19 cellular contexts compared by ENCODE assay signal in the genomic region with DNA sequence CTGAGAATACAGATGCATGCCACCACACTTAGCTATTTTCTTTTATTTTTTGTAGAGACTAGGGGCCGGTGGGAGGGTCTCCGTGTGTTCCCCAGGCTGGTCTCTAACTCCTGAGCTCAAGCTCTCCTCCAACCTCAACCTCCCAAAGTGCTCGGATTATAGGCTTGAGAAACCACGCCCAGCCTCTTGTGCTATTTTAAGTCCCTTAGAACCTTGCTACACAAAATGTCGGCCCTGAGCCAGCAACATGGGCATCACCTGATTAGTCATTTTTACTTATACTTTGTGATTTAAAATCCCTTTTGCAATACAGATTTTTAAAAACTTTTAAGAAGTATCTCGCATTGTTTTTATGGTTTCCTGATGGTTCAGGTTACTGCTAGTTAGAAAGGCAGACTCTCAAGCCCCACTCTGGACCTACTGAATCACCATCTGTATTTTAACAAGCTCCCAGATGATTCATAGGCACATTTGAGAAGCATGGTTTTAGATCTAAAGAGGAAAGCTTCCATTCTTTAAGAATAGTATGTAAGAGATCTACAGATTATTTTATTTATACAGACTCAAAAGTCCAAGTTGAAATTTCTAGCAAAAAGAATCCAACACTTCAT.
A peak's percentile ranks its signal among the peaks of the same experiment; 100 is the strongest.
DNase-seq lines count a peak whose midpoint lies in the region; ATAC-seq and TF ChIP-seq lines count a peak whose summit lies in the region.
"Had no signal": no experiment of that assay in that cellular context is flagged by ENCODE, and none has a peak within 500 bp of the region (broad histone marks: within the 10 kb centered on the region; RNA-seq: fewer than 3 reads in every experiment).

No MANE protein-coding gene starts in this region.

- no peak overlapping the region for H3K9ac ChIP-seq in parathyroid adenoma
- H3K9ac ChIP-seq: BLaER1 treated with 17β-estradiol and CSF1 and Interleukin-3, amounts not matched to agents 10 nM and 100 nM had no signal

- H3K27me3 Mint-ChIP-seq in activated T-helper 17 cell treated with anti-CD3 and anti-CD28 coated beads, Interleukin-2, amount 50 U/mL, for 72 hours: no peaks in the 10 kb centered on the region
- H3K27me3 Mint-ChIP-seq: B cell; CD4-positive, alpha-beta T cell had no signal

- no peak overlapping the region for H3K4me3 ChIP-seq in parathyroid adenoma (ENCODE audit: low read depth, low read length)
- H3K4me3 ChIP-seq: A549; BLaER1 treated with 17β-estradiol and CSF1 and Interleukin-3, amounts not matched to agents 10 nM and 100 nM had no signal

- H3K4me2 ChIP-seq in parathyroid adenoma (ENCODE audit: low read length): no peak overlapping the region
- H3K4me2 ChIP-seq: A549; BLaER1 treated with 17β-estradiol and CSF1 and Interleukin-3, amounts not matched to agents 10 nM and 100 nM had no signal

- no peak for TF ChIP-seq CTCF in parathyroid adenoma (IDR thresholded peaks at IDR 0.05)

- H3K36me3 Mint-ChIP-seq in activated T-helper 17 cell treated with anti-CD3 and anti-CD28 coated beads, Interleukin-2, amount 50 U/mL, for 72 hours (ENCODE audit: low read depth): no peaks in the 10 kb centered on the region
- H3K36me3 Mint-ChIP-seq: CD8-positive, alpha-beta T cell had no signal

- H3K27ac Mint-ChIP-seq in activated T-helper 17 cell treated with anti-CD3 and anti-CD28 coated beads, Interleukin-2, amount 50 U/mL, for 72 hours: no peak overlapping the region
- H3K27ac Mint-ChIP-seq: B cell; CD4-positive, alpha-beta T cell; CD8-positive, alpha-beta T cell had no signal

- no peaks in the 10 kb centered on the region for H3K27me3 ChIP-seq in parathyroid adenoma (ENCODE audit: control insufficient read depth, insufficient read depth, low read length)
- H3K27me3 ChIP-seq: BLaER1 treated with 17β-estradiol and CSF1 and Interleukin-3, amounts not matched to agents 10 nM and 100 nM had no signal

- peaks cover 10% of the 10 kb centered on the region for H3K79me2 ChIP-seq in parathyroid adenoma

- H3K4me1 ChIP-seq in parathyroid adenoma: peaks cover 26% of the 10 kb centered on the region
- H3K4me1 ChIP-seq: A549, Caco-2 had no signal

- H3K4me1 Mint-ChIP-seq in activated T-helper 17 cell treated with anti-CD3 and anti-CD28 coated beads, Interleukin-2, amount 50 U/mL, for 72 hours: no peaks in the 10 kb centered on the region
- H3K4me1 Mint-ChIP-seq: B cell had no signal

- peak overlapping the region; percentile 75 for H2AFZ ChIP-seq in parathyroid adenoma

- no peak overlapping the region for H3K4me3 Mint-ChIP-seq in activated T-helper 17 cell treated with anti-CD3 and anti-CD28 coated beads, Interleukin-2, amount 50 U/mL, for 72 hours
- H3K4me3 Mint-ChIP-seq: B cell; CD4-positive, alpha-beta T cell; CD8-positive, alpha-beta T cell had no signal

- no peaks in the 10 kb centered on the region for H3K9me3 ChIP-seq in parathyroid adenoma (ENCODE audit: control insufficient read depth, low read length)
- H3K9me3 ChIP-seq: A549 had no signal

- no peak for ATAC-seq in HG02973 (IDR thresholded peaks at IDR 0.05; ENCODE audit: unreplicated experiment)
- no peak for ATAC-seq in activated T-helper 17 cell treated with anti-CD3 and anti-CD28 coated beads, Interleukin-2, amount 50 U/mL, for 72 hours (replicated peaks)
- ATAC-seq: A549; CD8-positive, alpha-beta T cell had no signal

- no peaks in the 10 kb centered on the region for H3K36me3 ChIP-seq in parathyroid adenoma (ENCODE audit: control insufficient read depth, insufficient read depth, low read length)
- H3K36me3 ChIP-seq: BLaER1 treated with 17β-estradiol and CSF1 and Interleukin-3, amounts not matched to agents 10 nM and 100 nM had no signal

- H3K27ac ChIP-seq in parathyroid adenoma: peak overlapping the region; percentile 39
- H3K27ac ChIP-seq: 22Rv1; A549; BLaER1 treated with 17β-estradiol and CSF1 and Interleukin-3, amounts not matched to agents 10 nM and 100 nM; C4-2B had no signal

- H3K9me3 Mint-ChIP-seq in activated T-helper 17 cell treated with anti-CD3 and anti-CD28 coated beads, Interleukin-2, amount 50 U/mL, for 72 hours: peaks cover 10% of the 10 kb centered on the region
- H3K9me3 Mint-ChIP-seq: CD8-positive, alpha-beta T cell had no signal

- DNase-seq in NCI-H82 (lab: John Stamatoyannopoulos, UW): peak; percentile 23
- no peak for DNase-seq in NCI-H82 treated with DMSO at 0.1 percent for 48 hours (lab: John Stamatoyannopoulos, UW; ENCODE audit: unreplicated experiment)
- peak; percentile 12 for DNase-seq in RKO (ENCODE audit: low spot score)
- no peak for DNase-seq in NCI-H2029 (lab: John Stamatoyannopoulos, UW)
- DNase-seq: AML-193; Caco-2; Calu3; CD4-positive, alpha-beta T cell; CD8-positive, alpha-beta T cell; DMS79 treated with DMSO at 0.1 percent for 48 hours; GF-D8 had no signal

Comparison
In these comparisons a context has a peak if more than half of its experiments do, and no peak if none do; other contexts are left out.
1. DNase-seq: peak in NCI-H82 (single experiment) and RKO (single experiment); none in NCI-H82 treated with DMSO at 0.1 percent for 48 hours (single experiment) and NCI-H2029 (single experiment).